In the genomic region with DNA sequence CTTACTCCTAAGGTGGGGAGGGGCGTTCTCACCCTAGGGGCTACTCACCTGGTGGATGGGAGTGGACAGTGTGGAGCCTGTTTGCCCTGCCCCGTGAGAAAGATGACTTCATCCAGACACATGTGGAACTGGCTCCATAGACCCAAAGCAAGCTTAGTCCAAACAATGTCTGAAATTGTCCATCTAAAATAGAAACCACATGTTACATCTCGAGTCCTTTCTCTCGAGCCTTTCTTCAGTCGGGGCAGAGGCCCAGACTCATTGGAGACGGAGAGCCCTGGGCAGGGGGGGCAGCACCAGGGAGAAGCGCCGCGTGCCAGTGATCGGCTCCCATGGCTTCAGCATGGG, we compare ENCODE assay signal across 24 cellular contexts. TPM values are rescaled to one million over a fixed set of nuclear protein-coding genes. Genes with fewer than 3 reads are reported as not detected.
A peak's percentile ranks its signal among the peaks of the same experiment; 100 is the strongest.
DNase-seq lines count a peak whose midpoint lies in the region; ATAC-seq and TF ChIP-seq lines count a peak whose summit lies in the region.
"Had no signal": no experiment of that assay in that cellular context is flagged by ENCODE, and none has a peak within 500 bp of the region (broad histone marks: within the 10 kb centered on the region; RNA-seq: fewer than 3 reads in every experiment).

No MANE protein-coding gene starts in this region.

- H3K9me3 Mint-ChIP-seq in activated CD8-positive, alpha-beta memory T cell treated with anti-CD3 and anti-CD28 coated beads, Interleukin-2, amount 10 ng/mL, durations not matched to agents 7 days and 5 days (ENCODE audit: low read depth), result no peaks in the 10 kb centered on the region
- no peaks in the 10 kb centered on the region for H3K9me3 Mint-ChIP-seq in activated naive CD8-positive, alpha-beta T cell treated with anti-CD3 and anti-CD28 coated beads for 36 hours
- H3K9me3 Mint-ChIP-seq: activated naive CD4-positive, alpha-beta T cell treated with anti-CD3 and anti-CD28 coated beads, Interleukin-2, amount 50 U/mL, for 24 hours; dendritic cell treated with granulocyte-macrophage colony-stimulating factor and Interleukin-4, amounts not matched to agents 40 ng/mL and 50 ng/mL, for 4 days had no signal

- CTCF ChIA-PET in activated CD8-positive, alpha-beta memory T cell treated with anti-CD3 and anti-CD28 coated beads, Interleukin-2, amount 10 ng/mL, durations not matched to agents 7 days and 5 days (lab: Charles Lee), result interaction anchor here (0.6 to 8.9 kb wide), 2 partner anchors 10 to 69 kb away, joined by 3 to 76 read pairs; no protein-coding TSS in a partner anchor

- no peak for ATAC-seq in activated CD8-positive, alpha-beta memory T cell treated with anti-CD3 and anti-CD28 coated beads, Interleukin-2, amount 10 ng/mL, durations not matched to agents 7 days and 5 days
- ATAC-seq: gastroesophageal sphincter, left lobe of liver had no signal

- no peak overlapping the region for H3K4me3 Mint-ChIP-seq in activated CD8-positive, alpha-beta memory T cell treated with anti-CD3 and anti-CD28 coated beads, Interleukin-2, amount 10 ng/mL, durations not matched to agents 7 days and 5 days
- H3K4me3 Mint-ChIP-seq in activated naive CD8-positive, alpha-beta T cell treated with anti-CD3 and anti-CD28 coated beads for 36 hours, result peak overlapping the region; percentile 26
- H3K4me3 Mint-ChIP-seq: activated naive CD4-positive, alpha-beta T cell treated with anti-CD3 and anti-CD28 coated beads, Interleukin-2, amount 50 U/mL, for 24 hours; dendritic cell treated with granulocyte-macrophage colony-stimulating factor and Interleukin-4, amounts not matched to agents 40 ng/mL and 50 ng/mL, for 4 days had no signal

- H3K27me3 Mint-ChIP-seq in activated CD8-positive, alpha-beta memory T cell treated with anti-CD3 and anti-CD28 coated beads, Interleukin-2, amount 10 ng/mL, durations not matched to agents 7 days and 5 days, result no peaks in the 10 kb centered on the region
- H3K27me3 Mint-ChIP-seq in activated naive CD8-positive, alpha-beta T cell treated with anti-CD3 and anti-CD28 coated beads for 36 hours, result no peaks in the 10 kb centered on the region
- H3K27me3 Mint-ChIP-seq: activated naive CD4-positive, alpha-beta T cell treated with anti-CD3 and anti-CD28 coated beads, Interleukin-2, amount 50 U/mL, for 24 hours; dendritic cell treated with granulocyte-macrophage colony-stimulating factor and Interleukin-4, amounts not matched to agents 40 ng/mL and 50 ng/mL, for 4 days had no signal

- peak overlapping the region; percentile 99 for H3K27ac ChIP-seq in HL-60 (replicated peaks)
- no peak overlapping the region for H3K27ac ChIP-seq in osteoblast (ENCODE audit: low read depth, low read length)
- no peak overlapping the region for H3K27ac ChIP-seq in colonic mucosa
- H3K27ac ChIP-seq: gastroesophageal sphincter, skin epidermis, suprapubic skin had no signal

- no peaks in the 10 kb centered on the region for H3K27me3 ChIP-seq in HL-60 (ENCODE audit: insufficient read depth, poor library complexity, severe bottlenecking)
- H3K27me3 ChIP-seq in osteoblast (ENCODE audit: insufficient read depth, low read length), result no peaks in the 10 kb centered on the region
- H3K27me3 ChIP-seq in colonic mucosa, result no peaks in the 10 kb centered on the region
- H3K27me3 ChIP-seq: BE2C, gastroesophageal sphincter, suprapubic skin had no signal

- peaks cover 56% of the 10 kb centered on the region for H4K20me1 ChIP-seq in osteoblast (ENCODE audit: insufficient read depth, low read length)

- peaks cover 38% of the 10 kb centered on the region for H3K36me3 ChIP-seq in osteoblast (ENCODE audit: insufficient read depth, low read length)
- H3K36me3 ChIP-seq in colonic mucosa, result no peaks in the 10 kb centered on the region

- H3K79me2 ChIP-seq in osteoblast (ENCODE audit: insufficient read depth, low read length), result peaks cover 62% of the 10 kb centered on the region

- H3K4me3 ChIP-seq in HL-60 (replicated peaks; ENCODE audit: insufficient read depth, low read length), result no peak overlapping the region
- no peak overlapping the region for H3K4me3 ChIP-seq in osteoblast (ENCODE audit: insufficient read depth, low read length)
- H3K4me3 ChIP-seq in colonic mucosa, result no peak overlapping the region
- H3K4me3 ChIP-seq: gastroesophageal sphincter, skin epidermis, suprapubic skin had no signal

- H3K4me1 Mint-ChIP-seq in activated CD8-positive, alpha-beta memory T cell treated with anti-CD3 and anti-CD28 coated beads, Interleukin-2, amount 10 ng/mL, durations not matched to agents 7 days and 5 days, result peaks cover 42% of the 10 kb centered on the region
- peaks cover 42% of the 10 kb centered on the region for H3K4me1 Mint-ChIP-seq in activated naive CD8-positive, alpha-beta T cell treated with anti-CD3 and anti-CD28 coated beads for 36 hours

- intact Hi-C loops in colonic mucosa (cut with DNase I), result no loop called here

- H3K4me1 ChIP-seq in osteoblast (ENCODE audit: insufficient read depth, low read length) (peaks cover 9% of the 10 kb centered on the region), colonic mucosa (peaks cover 5% of the 10 kb centered on the region)
- H3K4me1 ChIP-seq: BE2C had no signal

- H3K27ac Mint-ChIP-seq in activated CD8-positive, alpha-beta memory T cell treated with anti-CD3 and anti-CD28 coated beads, Interleukin-2, amount 10 ng/mL, durations not matched to agents 7 days and 5 days, result peak overlapping the region; percentile 77
- H3K27ac Mint-ChIP-seq in activated naive CD8-positive, alpha-beta T cell treated with anti-CD3 and anti-CD28 coated beads for 36 hours, result peak overlapping the region; percentile 77
- H3K27ac Mint-ChIP-seq: activated naive CD4-positive, alpha-beta T cell treated with anti-CD3 and anti-CD28 coated beads, Interleukin-2, amount 50 U/mL, for 24 hours; dendritic cell treated with granulocyte-macrophage colony-stimulating factor and Interleukin-4, amounts not matched to agents 40 ng/mL and 50 ng/mL, for 4 days had no signal

- H3K4me2 ChIP-seq in osteoblast (ENCODE audit: insufficient read depth, low read length), result no peak overlapping the region

- TF ChIP-seq CTCF in HL-60 (IDR thresholded peaks at IDR 0.05; ENCODE audit: insufficient read depth, low read length), result no peak
- TF ChIP-seq CTCF in osteoblast (IDR thresholded peaks at IDR 0.05; ENCODE audit: extremely low read depth, low read depth, low read length), result no peak
- TF ChIP-seq CTCF in colonic mucosa (IDR thresholded peaks at IDR 0.05), result no peak

- no peak overlapping the region for H2AFZ ChIP-seq in osteoblast (ENCODE audit: low read length)

- H3K9me3 ChIP-seq in osteoblast (ENCODE audit: low read depth, low read length), result no peaks in the 10 kb centered on the region
- H3K9me3 ChIP-seq in colonic mucosa, result no peaks in the 10 kb centered on the region
- H3K9me3 ChIP-seq: BE2C, gastroesophageal sphincter, suprapubic skin had no signal

- peaks cover 22% of the 10 kb centered on the region for H3K36me3 Mint-ChIP-seq in activated CD8-positive, alpha-beta memory T cell treated with anti-CD3 and anti-CD28 coated beads, Interleukin-2, amount 10 ng/mL, durations not matched to agents 7 days and 5 days
- peaks cover 37% of the 10 kb centered on the region for H3K36me3 Mint-ChIP-seq in activated naive CD8-positive, alpha-beta T cell treated with anti-CD3 and anti-CD28 coated beads for 36 hours

- no peak for DNase-seq in activated CD8-positive, alpha-beta memory T cell treated with anti-CD3 and anti-CD28 coated beads, Interleukin-2, amount 10 ng/mL, durations not matched to agents 7 days and 5 days
- DNase-seq in activated CD8-positive, alpha-beta memory T cell treated with anti-CD3 and anti-CD28 coated beads, Interleukin-2, amount 50 U/mL, for 48 hours, result no peak
- DNase-seq in HL-60 (ENCODE audit: low read depth in 1 of 2, low spot score in 1 of 2) (no peak), osteoblast (ENCODE audit: insufficient read length, low spot score, missing footprints) (peak; percentile 35), OCI-M2 (lab: John Stamatoyannopoulos, UW; ENCODE audit: unreplicated experiment) (no peak), colonic mucosa (no peak), NCI-H1092 treated with DMSO at 0.1 percent for 48 hours (lab: John Stamatoyannopoulos, UW) (no peak)
- no peak for DNase-seq in activated naive CD8-positive, alpha-beta T cell treated with anti-CD3 and anti-CD28 coated beads for 36 hours
- DNase-seq: activated CD4-positive, CD25-positive, alpha-beta regulatory T cell; BE2C; caudate nucleus; COR-L47; GF-D8; NCI-H1092; NCI-H1930; NCI-H526; stimulated activated CD4-positive, alpha-beta T cell treated with anti-CD3 and anti-CD28 coated beads, Interleukin-2, amount 100 ng/mL, for 24 hours; SW 1271 had no signal

- H3K9ac ChIP-seq in colonic mucosa (ENCODE audit: low read depth in 2 of 2, low read length in 2 of 2), result no peak overlapping the region

RNA-seq across cellular contexts. Expression of gene SIVA1, which starts 4.3 kb away (rescaled TPM):
- total RNA-seq in activated CD8-positive, alpha-beta memory T cell treated with anti-CD3 and anti-CD28 coated beads, Interleukin-2, amount 10 ng/mL, durations not matched to agents 7 days and 5 days, result 100 to 1,000 TPM; 127 to 140 TPM
- total RNA-seq in activated naive CD8-positive, alpha-beta T cell treated with anti-CD3 and anti-CD28 coated beads for 36 hours, result 100 to 1,000 TPM; 137 to 147 TPM
- 57.2 and 62.2 TPM in 2 replicates for total RNA-seq in osteoblast
- total RNA-seq in colonic mucosa, result 100 to 1,000 TPM in 1 of 2 donors, 10 to 100 TPM in 1; 58.8 to 153 TPM

RNA-seq across cellular contexts. Expression of gene ADSS1, which starts 33.2 kb away (rescaled TPM):
- total RNA-seq in activated CD8-positive, alpha-beta memory T cell treated with anti-CD3 and anti-CD28 coated beads, Interleukin-2, amount 10 ng/mL, durations not matched to agents 7 days and 5 days, result 1 to 10 TPM; 2.5 to 3.5 TPM
- total RNA-seq in activated naive CD8-positive, alpha-beta T cell treated with anti-CD3 and anti-CD28 coated beads for 36 hours, result 1 to 10 TPM in 1 of 2 experiments, under 1 TPM in 1; 0.87 to 1.7 TPM
- total RNA-seq in osteoblast (2.1 and 4.3 TPM in 2 replicates), colonic mucosa (1 to 10 TPM; 3.5 to 4.0 TPM)

RNA-seq across cellular contexts. Expression of gene AKT1, which starts 38.3 kb away (rescaled TPM):
- total RNA-seq in activated CD8-positive, alpha-beta memory T cell treated with anti-CD3 and anti-CD28 coated beads, Interleukin-2, amount 10 ng/mL, durations not matched to agents 7 days and 5 days, result 100 to 1,000 TPM; 178 to 202 TPM
- 100 to 1,000 TPM; 112 TPM for total RNA-seq in activated naive CD8-positive, alpha-beta T cell treated with anti-CD3 and anti-CD28 coated beads for 36 hours
- total RNA-seq in osteoblast (156 and 188 TPM in 2 replicates), colonic mucosa (100 to 1,000 TPM; 117 to 181 TPM)

RNA-seq across cellular contexts. Expression of gene ZBTB42, which starts 43.7 kb away (rescaled TPM):
- total RNA-seq in activated CD8-positive, alpha-beta memory T cell treated with anti-CD3 and anti-CD28 coated beads, Interleukin-2, amount 10 ng/mL, durations not matched to agents 7 days and 5 days, result 1 to 10 TPM; 4.9 to 5.5 TPM
- 1 to 10 TPM; 1.1 to 1.4 TPM for total RNA-seq in activated naive CD8-positive, alpha-beta T cell treated with anti-CD3 and anti-CD28 coated beads for 36 hours
- 2.9 TPM in 2 replicates for total RNA-seq in osteoblast
- 1 to 10 TPM; 6.6 to 7.0 TPM for total RNA-seq in colonic mucosa
